Comparison of ENCODE assay signal across 26 cellular contexts in genomic region chr4:102137217-102137616, GRCh38.
"Had no signal": no experiment of that assay in that cellular context is flagged by ENCODE, and none has a peak within 500 bp of the region (broad histone marks: within the 10 kb centered on the region; RNA-seq: fewer than 3 reads in every experiment).

No MANE protein-coding gene starts in this region.

- H3K27ac ChIP-seq: colonic mucosa, esophagus muscularis mucosa, foreskin keratinocyte, gastroesophageal sphincter, heart right ventricle, left lung, neural progenitor cell, parathyroid adenoma, stomach, thyroid gland had no signal

- H3K9ac ChIP-seq: neural progenitor cell, parathyroid adenoma had no signal

- FAIRE-seq: endothelial cell of umbilical vein, islet of Langerhans had no signal

- H3K36me3 ChIP-seq: colonic mucosa, esophagus muscularis mucosa, gastroesophageal sphincter, heart right ventricle, left lung, neural progenitor cell, stomach, thyroid gland had no signal

- H3K4me2 ChIP-seq: neural progenitor cell, smooth muscle cell had no signal

- H3K27me3 ChIP-seq: colonic mucosa, esophagus muscularis mucosa, gastroesophageal sphincter, heart right ventricle, left lung, neural progenitor cell, stomach, thyroid gland had no signal

- H3K4me3 ChIP-seq: colonic mucosa, esophagus muscularis mucosa, gastroesophageal sphincter, heart right ventricle, left lung, neural progenitor cell, smooth muscle cell, stomach, thyroid gland had no signal

- DNase-seq: colonic mucosa; effector memory CD4-positive, alpha-beta T cell; foreskin keratinocyte; glutamatergic neuron; heart right ventricle; hippocampal formation; left cardiac atrium; left lung; mesenchymal stem cell; midbrain; naive thymus-derived CD4-positive, alpha-beta T cell; stimulated activated CD4-positive, alpha-beta T cell treated with anti-CD3 and anti-CD28 coated beads, Interleukin-12 subunit alpha, Interleukin-12 subunit beta, amount 100 ng/mL, for 4 hours; stimulated activated CD4-positive, alpha-beta T cell treated with anti-CD3 and anti-CD28 coated beads, Interleukin-1b, Interleukin-23, amount 100 ng/mL, for 48 hours; stimulated activated CD4-positive, alpha-beta T cell treated with anti-CD3 and anti-CD28 coated beads, Interleukin-4, amount 100 ng/mL, for 1 hour; stimulated activated CD8-positive, alpha-beta memory T cell treated with anti-CD3 and anti-CD28 coated beads, Interleukin-4, amount 100 ng/mL, for 48 hours; stimulated activated naive CD4-positive, alpha-beta T cell treated with Interleukin-2 at 50 U/mL for 16 hours; stomach; thyroid gland had no signal

- H2AFZ ChIP-seq: neural progenitor cell, parathyroid adenoma had no signal

- H3K4me1 ChIP-seq: colonic mucosa, esophagus muscularis mucosa, gastroesophageal sphincter, left lung, neural progenitor cell, parathyroid adenoma, stomach, thyroid gland had no signal

- ATAC-seq: foreskin keratinocyte; gastroesophageal sphincter; heart right ventricle; left cardiac atrium; left lung; naive thymus-derived CD4-positive, alpha-beta T cell; sciatic nerve had no signal

- H3K9me3 ChIP-seq: colonic mucosa, esophagus muscularis mucosa, gastroesophageal sphincter, heart right ventricle, left lung, stomach, thyroid gland had no signal

- H3K79me2 ChIP-seq: parathyroid adenoma had no signal
